ENCODE assay signal across 1 cellular context in the genomic region with DNA sequence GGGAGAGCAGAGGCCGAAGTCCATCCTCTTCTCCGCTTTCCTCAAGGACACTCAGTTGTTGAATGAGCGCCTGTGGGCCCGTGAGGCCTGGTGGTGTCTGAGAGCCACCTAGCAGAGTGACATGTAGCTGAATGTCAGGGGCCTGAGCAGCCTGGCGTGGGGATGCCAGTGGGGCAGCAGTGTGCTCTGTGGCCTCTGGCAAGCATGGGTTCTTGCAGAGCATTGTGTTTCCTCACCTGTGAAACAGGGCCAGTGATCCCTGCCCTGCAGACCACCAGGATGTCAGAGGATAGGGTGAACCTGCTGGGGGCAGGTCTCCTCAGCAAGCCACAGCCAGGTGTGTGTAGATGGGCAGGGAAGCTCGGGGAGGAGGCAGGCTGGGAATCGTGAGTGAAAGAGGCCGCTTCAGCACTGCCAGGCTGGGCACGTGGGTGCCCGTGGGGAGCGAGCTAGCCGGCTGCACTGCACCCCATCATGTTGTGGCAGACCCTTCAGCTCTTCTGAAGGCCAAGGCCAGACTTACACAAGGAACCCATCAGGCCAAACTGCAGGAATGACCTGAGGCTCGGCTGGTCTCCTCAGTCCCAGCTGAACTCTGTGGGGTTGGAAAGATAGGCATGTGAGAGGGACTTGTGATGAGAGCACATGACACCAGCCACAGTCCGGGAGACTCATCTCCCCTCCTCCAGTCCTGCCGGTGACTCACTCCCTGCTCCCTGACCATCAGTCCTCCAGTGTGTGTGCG.
TF ChIP-seq lines count a peak whose summit lies in the region.

No MANE protein-coding gene starts in this region.

TF ChIP-seq in GM12878, 131 proteins besides CTCF, POLR2A, EP300 and RAD21:
- TF ChIP-seq, protein P1, sequence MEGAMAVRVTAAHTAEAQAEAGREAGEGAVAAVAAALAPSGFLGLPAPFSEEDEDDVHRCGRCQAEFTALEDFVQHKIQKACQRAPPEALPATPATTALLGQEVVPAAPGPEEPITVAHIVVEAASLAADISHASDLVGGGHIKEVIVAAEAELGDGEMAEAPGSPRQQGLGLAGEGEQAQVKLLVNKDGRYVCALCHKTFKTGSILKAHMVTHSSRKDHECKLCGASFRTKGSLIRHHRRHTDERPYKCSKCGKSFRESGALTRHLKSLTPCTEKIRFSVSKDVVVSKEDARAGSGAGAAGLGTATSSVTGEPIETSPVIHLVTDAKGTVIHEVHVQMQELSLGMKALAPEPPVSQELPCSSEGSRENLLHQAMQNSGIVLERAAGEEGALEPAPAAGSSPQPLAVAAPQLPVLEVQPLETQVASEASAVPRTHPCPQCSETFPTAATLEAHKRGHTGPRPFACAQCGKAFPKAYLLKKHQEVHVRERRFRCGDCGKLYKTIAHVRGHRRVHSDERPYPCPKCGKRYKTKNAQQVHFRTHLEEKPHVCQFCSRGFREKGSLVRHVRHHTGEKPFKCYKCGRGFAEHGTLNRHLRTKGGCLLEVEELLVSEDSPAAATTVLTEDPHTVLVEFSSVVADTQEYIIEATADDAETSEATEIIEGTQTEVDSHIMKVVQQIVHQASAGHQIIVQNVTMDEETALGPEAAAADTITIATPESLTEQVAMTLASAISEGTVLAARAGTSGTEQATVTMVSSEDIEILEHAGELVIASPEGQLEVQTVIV (IDR thresholded peaks at IDR 0.05; ENCODE audit: borderline replicate concordance, partially characterized antibody): no peak
- TF ChIP-seq TCF7 (IDR thresholded peaks at IDR 0.05; ENCODE audit: borderline replicate concordance): no peak
- TF ChIP-seq ZNF24 (IDR thresholded peaks at IDR 0.05): no peak
- TF ChIP-seq, protein P2, sequence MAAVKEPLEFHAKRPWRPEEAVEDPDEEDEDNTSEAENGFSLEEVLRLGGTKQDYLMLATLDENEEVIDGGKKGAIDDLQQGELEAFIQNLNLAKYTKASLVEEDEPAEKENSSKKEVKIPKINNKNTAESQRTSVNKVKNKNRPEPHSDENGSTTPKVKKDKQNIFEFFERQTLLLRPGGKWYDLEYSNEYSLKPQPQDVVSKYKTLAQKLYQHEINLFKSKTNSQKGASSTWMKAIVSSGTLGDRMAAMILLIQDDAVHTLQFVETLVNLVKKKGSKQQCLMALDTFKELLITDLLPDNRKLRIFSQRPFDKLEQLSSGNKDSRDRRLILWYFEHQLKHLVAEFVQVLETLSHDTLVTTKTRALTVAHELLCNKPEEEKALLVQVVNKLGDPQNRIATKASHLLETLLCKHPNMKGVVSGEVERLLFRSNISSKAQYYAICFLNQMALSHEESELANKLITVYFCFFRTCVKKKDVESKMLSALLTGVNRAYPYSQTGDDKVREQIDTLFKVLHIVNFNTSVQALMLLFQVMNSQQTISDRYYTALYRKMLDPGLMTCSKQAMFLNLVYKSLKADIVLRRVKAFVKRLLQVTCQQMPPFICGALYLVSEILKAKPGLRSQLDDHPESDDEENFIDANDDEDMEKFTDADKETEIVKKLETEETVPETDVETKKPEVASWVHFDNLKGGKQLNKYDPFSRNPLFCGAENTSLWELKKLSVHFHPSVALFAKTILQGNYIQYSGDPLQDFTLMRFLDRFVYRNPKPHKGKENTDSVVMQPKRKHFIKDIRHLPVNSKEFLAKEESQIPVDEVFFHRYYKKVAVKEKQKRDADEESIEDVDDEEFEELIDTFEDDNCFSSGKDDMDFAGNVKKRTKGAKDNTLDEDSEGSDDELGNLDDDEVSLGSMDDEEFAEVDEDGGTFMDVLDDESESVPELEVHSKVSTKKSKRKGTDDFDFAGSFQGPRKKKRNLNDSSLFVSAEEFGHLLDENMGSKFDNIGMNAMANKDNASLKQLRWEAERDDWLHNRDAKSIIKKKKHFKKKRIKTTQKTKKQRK (IDR thresholded peaks at IDR 0.05; ENCODE audit: low read depth, low read length): no peak
- TF ChIP-seq, protein P3, sequence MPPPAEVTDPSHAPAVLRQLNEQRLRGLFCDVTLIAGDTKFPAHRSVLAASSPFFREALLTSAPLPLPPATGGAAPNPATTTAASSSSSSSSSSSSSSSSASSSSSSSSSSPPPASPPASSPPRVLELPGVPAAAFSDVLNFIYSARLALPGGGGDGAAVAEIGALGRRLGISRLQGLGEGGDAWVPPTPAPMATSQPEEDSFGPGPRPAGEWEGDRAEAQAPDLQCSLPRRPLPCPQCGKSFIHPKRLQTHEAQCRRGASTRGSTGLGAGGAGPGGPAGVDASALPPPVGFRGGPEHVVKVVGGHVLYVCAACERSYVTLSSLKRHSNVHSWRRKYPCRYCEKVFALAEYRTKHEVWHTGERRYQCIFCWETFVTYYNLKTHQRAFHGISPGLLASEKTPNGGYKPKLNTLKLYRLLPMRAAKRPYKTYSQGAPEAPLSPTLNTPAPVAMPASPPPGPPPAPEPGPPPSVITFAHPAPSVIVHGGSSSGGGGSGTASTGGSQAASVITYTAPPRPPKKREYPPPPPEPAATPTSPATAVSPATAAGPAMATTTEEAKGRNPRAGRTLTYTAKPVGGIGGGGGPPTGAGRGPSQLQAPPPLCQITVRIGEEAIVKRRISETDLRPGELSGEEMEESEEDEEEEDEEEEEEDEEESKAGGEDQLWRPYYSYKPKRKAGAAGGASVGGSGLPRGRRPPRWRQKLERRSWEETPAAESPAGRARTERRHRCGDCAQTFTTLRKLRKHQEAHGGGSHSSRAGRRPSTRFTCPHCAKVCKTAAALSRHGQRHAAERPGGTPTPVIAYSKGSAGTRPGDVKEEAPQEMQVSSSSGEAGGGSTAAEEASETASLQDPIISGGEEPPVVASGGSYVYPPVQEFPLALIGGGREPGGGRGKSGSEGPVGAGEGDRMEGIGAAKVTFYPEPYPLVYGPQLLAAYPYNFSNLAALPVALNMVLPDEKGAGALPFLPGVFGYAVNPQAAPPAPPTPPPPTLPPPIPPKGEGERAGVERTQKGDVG (CRISPR knock-in tag; IDR thresholded peaks at IDR 0.05): no peak
- no peak for TF ChIP-seq HCFC1 (IDR thresholded peaks at IDR 0.05; ENCODE audit: low read length)
